In genomic region chr4:107050525-107051135, GRCh38 we compare ENCODE assay signal across 8 cellular contexts. TPM values are rescaled to one million over a fixed set of nuclear protein-coding genes. Genes with fewer than 3 reads are reported as not detected.
DNase-seq lines count a peak whose midpoint lies in the region; ATAC-seq and TF ChIP-seq lines count a peak whose summit lies in the region.

No MANE protein-coding gene starts in this region.

- H3K36me3 ChIP-seq in DND-41 (ENCODE audit: insufficient read depth, low read length) (no peaks in the 10 kb centered on the region), lower lobe of right lung (no peaks in the 10 kb centered on the region)

- POLR2A ChIA-PET in WTC11 (lab: Charles Lee), result no interaction called here

- H3K4me3 ChIP-seq in DND-41 (ENCODE audit: low read depth in 1 of 2, low read length in 2 of 2) (no peak overlapping the region), lower lobe of right lung (no peak overlapping the region)

- H3K4me3 Mint-ChIP-seq in WTC11, result no peak overlapping the region
- no peak overlapping the region for H3K4me3 Mint-ChIP-seq in activated T-helper 2 cell treated with anti-CD3 and anti-CD28 coated beads, Interferon-gamma antibody, Interleukin-2, Interleukin-4, amounts not matched to agents 10 μg/mL and 5 μg/mL and 100 μg/mL, durations not matched to agents 14 hours and 24 hours and 36 hours (ENCODE audit: low read depth)

- H3K79me2 ChIP-seq in DND-41 (ENCODE audit: insufficient read depth, low read length), result no peaks in the 10 kb centered on the region

- H3K27me3 Mint-ChIP-seq in WTC11 (ENCODE audit: low read depth), result no peaks in the 10 kb centered on the region
- no peaks in the 10 kb centered on the region for H3K27me3 Mint-ChIP-seq in activated T-helper 2 cell treated with anti-CD3 and anti-CD28 coated beads, Interferon-gamma antibody, Interleukin-2, Interleukin-4, amounts not matched to agents 10 μg/mL and 5 μg/mL and 100 μg/mL, durations not matched to agents 14 hours and 24 hours and 36 hours (ENCODE audit: low read depth)

- no peaks in the 10 kb centered on the region for H3K4me1 Mint-ChIP-seq in WTC11
- H3K4me1 Mint-ChIP-seq in activated T-helper 2 cell treated with anti-CD3 and anti-CD28 coated beads, Interferon-gamma antibody, Interleukin-2, Interleukin-4, amounts not matched to agents 10 μg/mL and 5 μg/mL and 100 μg/mL, durations not matched to agents 14 hours and 24 hours and 36 hours (ENCODE audit: low read depth), result no peaks in the 10 kb centered on the region

- no peak overlapping the region for H3K4me2 ChIP-seq in DND-41 (ENCODE audit: insufficient read depth, low read length)

- CTCF ChIA-PET in WTC11 (lab: Charles Lee), result no interaction called here

- H3K27me3 ChIP-seq in DND-41 (ENCODE audit: insufficient read depth, low read length, poor library complexity), result no peaks in the 10 kb centered on the region
- no peaks in the 10 kb centered on the region for H3K27me3 ChIP-seq in lower lobe of right lung (ENCODE audit: low read depth)

- no peak overlapping the region for H3K27ac Mint-ChIP-seq in WTC11
- no peak overlapping the region for H3K27ac Mint-ChIP-seq in activated T-helper 2 cell treated with anti-CD3 and anti-CD28 coated beads, Interferon-gamma antibody, Interleukin-2, Interleukin-4, amounts not matched to agents 10 μg/mL and 5 μg/mL and 100 μg/mL, durations not matched to agents 14 hours and 24 hours and 36 hours

- no peak overlapping the region for H3K9ac ChIP-seq in DND-41 (ENCODE audit: low read depth, low read length)

- TF ChIP-seq CTCF in DND-41 (IDR thresholded peaks at IDR 0.05; ENCODE audit: borderline replicate concordance, extremely low read depth, low read length, poor library complexity, severe bottlenecking) (peak; percentile 55), WTC11 (IDR thresholded peaks at IDR 0.05) (peak; percentile 40; the same call in 1 of the 2 replicates), lower lobe of right lung (IDR thresholded peaks at IDR 0.05) (peak; percentile 54)

- H3K9me3 ChIP-seq in DND-41 (ENCODE audit: insufficient read depth, low read length, severe bottlenecking) (no peaks in the 10 kb centered on the region), lower lobe of right lung (no peaks in the 10 kb centered on the region)

- H3K27ac ChIP-seq in DND-41 (ENCODE audit: low read length) (no peak overlapping the region), lower lobe of right lung (no peak overlapping the region)

- H3K4me1 ChIP-seq in DND-41 (ENCODE audit: insufficient read depth, low read length), result no peaks in the 10 kb centered on the region
- H3K4me1 ChIP-seq in lower lobe of right lung, result no peaks in the 10 kb centered on the region

- no peaks in the 10 kb centered on the region for H4K20me1 ChIP-seq in DND-41 (ENCODE audit: insufficient read depth, low read length)

- ATAC-seq in DND-41 (ENCODE audit: insufficient read depth, low read depth) (no peak), HG03342 (IDR thresholded peaks at IDR 0.05; ENCODE audit: unreplicated experiment) (peak; percentile 66), WTC11 (peak; percentile 62), lower lobe of right lung (no peak), HG02973 (IDR thresholded peaks at IDR 0.05; ENCODE audit: unreplicated experiment) (no peak)

- H3K36me3 Mint-ChIP-seq in WTC11, result peaks cover 16% of the 10 kb centered on the region
- no peaks in the 10 kb centered on the region for H3K36me3 Mint-ChIP-seq in activated T-helper 2 cell treated with anti-CD3 and anti-CD28 coated beads, Interferon-gamma antibody, Interleukin-2, Interleukin-4, amounts not matched to agents 10 μg/mL and 5 μg/mL and 100 μg/mL, durations not matched to agents 14 hours and 24 hours and 36 hours (ENCODE audit: low read depth)

- H2AFZ ChIP-seq in DND-41 (ENCODE audit: low read depth, low read length), result no peak overlapping the region

- intact Hi-C loops in lower lobe of right lung (cut with DNase I), result no loop called here
- intact Hi-C loops in activated T-helper 2 cell treated with anti-CD3 and anti-CD28 coated beads, Interferon-gamma antibody, Interleukin-2, Interleukin-4, amounts not matched to agents 10 μg/mL and 5 μg/mL and 100 μg/mL, durations not matched to agents 14 hours and 24 hours and 36 hours (cut with micrococcal nuclease), result no loop called here

- DNase-seq in DND-41 (no peak), WTC11 (ENCODE audit: low spot score) (no peak), lower lobe of right lung (no peak), hippocampal formation (lab: John Stamatoyannopoulos, UW) (no peak), activated gamma-delta T cell (lab: John Stamatoyannopoulos, UW) (no peak)
- no peak for DNase-seq in activated T-helper 2 cell treated with anti-CD3 and anti-CD28 coated beads, Interferon-gamma antibody, Interleukin-2, Interleukin-4, amounts not matched to agents 10 μg/mL and 5 μg/mL and 100 μg/mL, durations not matched to agents 14 hours and 24 hours and 36 hours (ENCODE audit: low spot score)

- H3K9me3 Mint-ChIP-seq in WTC11, result peaks cover 20% of the 10 kb centered on the region
- peaks cover 12% of the 10 kb centered on the region for H3K9me3 Mint-ChIP-seq in activated T-helper 2 cell treated with anti-CD3 and anti-CD28 coated beads, Interferon-gamma antibody, Interleukin-2, Interleukin-4, amounts not matched to agents 10 μg/mL and 5 μg/mL and 100 μg/mL, durations not matched to agents 14 hours and 24 hours and 36 hours

TF ChIP-seq in WTC11, 78 proteins besides CTCF, POLR2A, EP300 and RAD21:
- TF ChIP-seq GTF2I (CRISPR knock-in tag; conservative IDR thresholded peaks at IDR 0.05), result no peak
- TF ChIP-seq HMGXB4 (CRISPR knock-in tag; IDR thresholded peaks at IDR 0.05), result no peak
- TF ChIP-seq NFE2L1 (CRISPR knock-in tag; IDR thresholded peaks at IDR 0.05), result no peak
- TF ChIP-seq AR (CRISPR knock-in tag; IDR thresholded peaks at IDR 0.05), result no peak
- TF ChIP-seq ZSCAN18 (CRISPR knock-in tag; IDR thresholded peaks at IDR 0.05), result no peak
- no peak for TF ChIP-seq ZNF396 (CRISPR knock-in tag; IDR thresholded peaks at IDR 0.05; ENCODE audit: borderline replicate concordance)
- TF ChIP-seq ZNF416 (CRISPR knock-in tag; IDR thresholded peaks at IDR 0.05), result no peak
- TF ChIP-seq CREM (CRISPR knock-in tag; IDR thresholded peaks at IDR 0.05), result no peak
- no peak for TF ChIP-seq KAT7 (CRISPR knock-in tag; IDR thresholded peaks at IDR 0.05; ENCODE audit: borderline replicate concordance)
- no peak for TF ChIP-seq RELA (CRISPR knock-in tag; IDR thresholded peaks at IDR 0.05; ENCODE audit: borderline replicate concordance)
- no peak for TF ChIP-seq CBFB (CRISPR knock-in tag; IDR thresholded peaks at IDR 0.05; ENCODE audit: low read depth)
- TF ChIP-seq SMAD4 (CRISPR knock-in tag; IDR thresholded peaks at IDR 0.05), result no peak

RNA-seq across cellular contexts. Expression of gene DKK2, which starts 14.5 kb away (rescaled TPM):
- total RNA-seq in WTC11 (2021), result 0.07 TPM in 1 of 3 replicates, not detected in the others
- 11.9 TPM for total RNA-seq in lower lobe of right lung
- not detected in 2 replicates for total RNA-seq in activated T-helper 2 cell treated with anti-CD3 and anti-CD28 coated beads, Interferon-gamma antibody, Interleukin-2, Interleukin-4, amounts not matched to agents 10 μg/mL and 5 μg/mL and 100 μg/mL, durations not matched to agents 14 hours and 24 hours and 36 hours

Comparison
In these comparisons a context has a peak if more than half of its experiments do, and no peak if none do; other contexts are left out.
1. ATAC-seq: peak in HG03342 (single experiment) and WTC11 (single experiment); none in DND-41 (single experiment), lower lobe of right lung (0 of 2) and HG02973 (single experiment).
2. RNA of gene DKK2, which starts 14.5 kb away (total RNA-seq): 11.9 TPM in lower lobe of right lung (single experiment); 0.07 TPM in WTC11 and not detected in activated T-helper 2 cell treated with anti-CD3 and anti-CD28 coated beads, Interferon-gamma antibody, Interleukin-2, Interleukin-4, amounts not matched to agents 10 μg/mL and 5 μg/mL and 100 μg/mL, durations not matched to agents 14 hours and 24 hours and 36 hours; every median in the first group is over 10 times any median in the second.
3. Peak in every context shown above with its lines, with median percentiles within 50 percentile points of each other: CTCF ChIP-seq.